13 cellular contexts compared by ENCODE assay signal in genomic region chr4:99679204-99679603, GRCh38. TPM values are rescaled to one million over a fixed set of nuclear protein-coding genes. Genes with fewer than 3 reads are reported as not detected.
A peak's percentile ranks its signal among the peaks of the same experiment; 100 is the strongest.
DNase-seq lines count a peak whose midpoint lies in the region; TF ChIP-seq lines count a peak whose summit lies in the region.
"Had no signal": no experiment of that assay in that cellular context is flagged by ENCODE, and none has a peak within 500 bp of the region (broad histone marks: within the 10 kb centered on the region; RNA-seq: fewer than 3 reads in every experiment).

No MANE protein-coding gene starts in this region.

- peaks cover 6% of the 10 kb centered on the region for H3K4me1 Mint-ChIP-seq in neural progenitor cell
- H3K4me1 Mint-ChIP-seq in activated T-helper 1 cell treated with anti-CD3 and anti-CD28 coated beads, Interleukin-12 subunit alpha, Interleukin-12 subunit beta, Interleukin-2, Interleukin-4 antibody, amounts not matched to agents 30 ng/mL and 10 ng/mL and 1 ng/mL, durations not matched to agents 14 hours and 24 hours and 36 hours (ENCODE audit: low read depth): no peaks in the 10 kb centered on the region
- H3K4me1 Mint-ChIP-seq: activated CD8-positive, alpha-beta memory T cell treated with anti-CD3 and anti-CD28 coated beads, Interleukin-2, amount 10 ng/mL, durations not matched to agents 7 days and 5 days had no signal

- no peaks in the 10 kb centered on the region for H3F3A ChIP-seq in neural progenitor cell (ENCODE audit: low read depth)

- no peaks in the 10 kb centered on the region for H3K4me1 ChIP-seq in neural progenitor cell
- H3K4me1 ChIP-seq: upper lobe of right lung had no signal

- no peaks in the 10 kb centered on the region for H3K79me2 ChIP-seq in neural progenitor cell (ENCODE audit: low read depth)

- no peak overlapping the region for H3K27ac ChIP-seq in neural progenitor cell
- H3K27ac ChIP-seq: C4-2B, upper lobe of right lung had no signal

- no peaks in the 10 kb centered on the region for H3K36me3 Mint-ChIP-seq in neural progenitor cell
- no peaks in the 10 kb centered on the region for H3K36me3 Mint-ChIP-seq in activated T-helper 1 cell treated with anti-CD3 and anti-CD28 coated beads, Interleukin-12 subunit alpha, Interleukin-12 subunit beta, Interleukin-2, Interleukin-4 antibody, amounts not matched to agents 30 ng/mL and 10 ng/mL and 1 ng/mL, durations not matched to agents 14 hours and 24 hours and 36 hours (ENCODE audit: low read depth)
- H3K36me3 Mint-ChIP-seq: activated CD8-positive, alpha-beta memory T cell treated with anti-CD3 and anti-CD28 coated beads, Interleukin-2, amount 10 ng/mL, durations not matched to agents 7 days and 5 days; mesothelial cell of epicardium had no signal

- H3K27me3 Mint-ChIP-seq in neural progenitor cell (ENCODE audit: insufficient read depth, low read depth): no peaks in the 10 kb centered on the region
- H3K27me3 Mint-ChIP-seq in activated T-helper 1 cell treated with anti-CD3 and anti-CD28 coated beads, Interleukin-12 subunit alpha, Interleukin-12 subunit beta, Interleukin-2, Interleukin-4 antibody, amounts not matched to agents 30 ng/mL and 10 ng/mL and 1 ng/mL, durations not matched to agents 14 hours and 24 hours and 36 hours (ENCODE audit: insufficient read depth): peaks cover 4% of the 10 kb centered on the region

- no peak overlapping the region for H3K9ac ChIP-seq in neural progenitor cell

- peak overlapping the region; percentile 77 for H3K27ac Mint-ChIP-seq in neural progenitor cell
- no peak overlapping the region for H3K27ac Mint-ChIP-seq in activated T-helper 1 cell treated with anti-CD3 and anti-CD28 coated beads, Interleukin-12 subunit alpha, Interleukin-12 subunit beta, Interleukin-2, Interleukin-4 antibody, amounts not matched to agents 30 ng/mL and 10 ng/mL and 1 ng/mL, durations not matched to agents 14 hours and 24 hours and 36 hours
- H3K27ac Mint-ChIP-seq: activated CD8-positive, alpha-beta memory T cell treated with anti-CD3 and anti-CD28 coated beads, Interleukin-2, amount 10 ng/mL, durations not matched to agents 7 days and 5 days; mesothelial cell of epicardium had no signal

- DNase-seq in DMS79 treated with DMSO at 0.1 percent for 48 hours (lab: John Stamatoyannopoulos, UW): peak; percentile 54
- peak; percentile 52 for DNase-seq in NCI-H2196 treated with DMSO at 0.1 percent for 48 hours (lab: John Stamatoyannopoulos, UW; ENCODE audit: unreplicated experiment)
- DNase-seq in epithelial cell of esophagus (ENCODE audit: low read depth): no peak
- no peak for DNase-seq in neural progenitor cell (ENCODE audit: low spot score)
- no peak for DNase-seq in H7
- no peak for DNase-seq in GM13976 (ENCODE audit: low spot score)
- DNase-seq in UCSD-AML1 (lab: John Stamatoyannopoulos, UW; ENCODE audit: unreplicated experiment): no peak
- DNase-seq in activated T-helper 1 cell treated with anti-CD3 and anti-CD28 coated beads, Interleukin-12 subunit alpha, Interleukin-12 subunit beta, Interleukin-2, Interleukin-4 antibody, amounts not matched to agents 30 ng/mL and 10 ng/mL and 1 ng/mL, durations not matched to agents 14 hours and 24 hours and 36 hours (ENCODE audit: low spot score): no peak
- DNase-seq: activated CD8-positive, alpha-beta memory T cell treated with anti-CD3 and anti-CD28 coated beads, Interleukin-2, amount 10 ng/mL, durations not matched to agents 7 days and 5 days; T-helper 9 cell; upper lobe of right lung had no signal

- H3K4me3 ChIP-seq in epithelial cell of esophagus (ENCODE audit: low read length) (no peak overlapping the region), neural progenitor cell (no peak overlapping the region), H7 (ENCODE audit: insufficient read depth, low read depth, low read length) (no peak overlapping the region)
- H3K4me3 ChIP-seq: upper lobe of right lung had no signal

- intact Hi-C loops in activated T-helper 1 cell treated with anti-CD3 and anti-CD28 coated beads, Interleukin-12 subunit alpha, Interleukin-12 subunit beta, Interleukin-2, Interleukin-4 antibody, amounts not matched to agents 30 ng/mL and 10 ng/mL and 1 ng/mL, durations not matched to agents 14 hours and 24 hours and 36 hours (cut with micrococcal nuclease): no loop called here

- in situ Hi-C loops in GM13976 (cut with MboI; ENCODE audit: low sequenced_read_pairs, unreplicated experiment): no loop called here

- no peaks in the 10 kb centered on the region for H4K20me1 ChIP-seq in neural progenitor cell (ENCODE audit: low read depth)

- H3K9me3 ChIP-seq in neural progenitor cell (ENCODE audit: low read depth): no peaks in the 10 kb centered on the region
- H3K9me3 ChIP-seq: upper lobe of right lung had no signal

- TF ChIP-seq CTCF in epithelial cell of esophagus (IDR thresholded peaks at IDR 0.05; ENCODE audit: insufficient read depth, low read depth, low read length, missing control alignments) (peak; percentile 41), neural progenitor cell (IDR thresholded peaks at IDR 0.05) (no peak), GM13976 (IDR thresholded peaks at IDR 0.05; ENCODE audit: borderline replicate concordance, control extremely low read depth, extremely low read depth, insufficient read depth, missing control alignments) (no peak)

- H3K4me3 Mint-ChIP-seq in neural progenitor cell: no peak overlapping the region
- no peak overlapping the region for H3K4me3 Mint-ChIP-seq in activated T-helper 1 cell treated with anti-CD3 and anti-CD28 coated beads, Interleukin-12 subunit alpha, Interleukin-12 subunit beta, Interleukin-2, Interleukin-4 antibody, amounts not matched to agents 30 ng/mL and 10 ng/mL and 1 ng/mL, durations not matched to agents 14 hours and 24 hours and 36 hours
- H3K4me3 Mint-ChIP-seq: activated CD8-positive, alpha-beta memory T cell treated with anti-CD3 and anti-CD28 coated beads, Interleukin-2, amount 10 ng/mL, durations not matched to agents 7 days and 5 days; mesothelial cell of epicardium had no signal

- no peaks in the 10 kb centered on the region for H3K36me3 ChIP-seq in neural progenitor cell
- no peaks in the 10 kb centered on the region for H3K36me3 ChIP-seq in H7 (replicated peaks; ENCODE audit: control insufficient read depth, insufficient read depth, low read length)
- H3K36me3 ChIP-seq: upper lobe of right lung had no signal

- no peak overlapping the region for H2AFZ ChIP-seq in neural progenitor cell (replicated peaks)

- H3K9me3 Mint-ChIP-seq in neural progenitor cell: peaks cover 3% of the 10 kb centered on the region
- H3K9me3 Mint-ChIP-seq in activated T-helper 1 cell treated with anti-CD3 and anti-CD28 coated beads, Interleukin-12 subunit alpha, Interleukin-12 subunit beta, Interleukin-2, Interleukin-4 antibody, amounts not matched to agents 30 ng/mL and 10 ng/mL and 1 ng/mL, durations not matched to agents 14 hours and 24 hours and 36 hours: no peaks in the 10 kb centered on the region

- H3K4me2 ChIP-seq in neural progenitor cell: no peak overlapping the region

- no peaks in the 10 kb centered on the region for H3K27me3 ChIP-seq in neural progenitor cell
- no peaks in the 10 kb centered on the region for H3K27me3 ChIP-seq in H7 (ENCODE audit: control insufficient read depth, insufficient read depth, low read length)
- H3K27me3 ChIP-seq: upper lobe of right lung had no signal

RNA-seq across cellular contexts. Expression of gene C4orf54, which starts 21.6 kb away (rescaled TPM):
- total RNA-seq in neural progenitor cell (ENCODE audit: low replicate concordance): not detected in 2 replicates
- total RNA-seq in H7 (2014; rRNA removed; shearing (Covaris generic)): not detected in 2 replicates
- not detected in 2 replicates for total RNA-seq in activated T-helper 1 cell treated with anti-CD3 and anti-CD28 coated beads, Interleukin-12 subunit alpha, Interleukin-12 subunit beta, Interleukin-2, Interleukin-4 antibody, amounts not matched to agents 30 ng/mL and 10 ng/mL and 1 ng/mL, durations not matched to agents 14 hours and 24 hours and 36 hours
- total RNA-seq: activated CD8-positive, alpha-beta memory T cell treated with anti-CD3 and anti-CD28 coated beads, Interleukin-2, amount 10 ng/mL, durations not matched to agents 7 days and 5 days; upper lobe of right lung had no signal

Comparison
In these comparisons a context has a peak if more than half of its experiments do, and no peak if none do; other contexts are left out.
1. DNase-seq: peak in DMS79 treated with DMSO at 0.1 percent for 48 hours (single experiment) and NCI-H2196 treated with DMSO at 0.1 percent for 48 hours (single experiment); none in epithelial cell of esophagus (single experiment), neural progenitor cell (single experiment), H7 (single experiment), GM13976 (single experiment), UCSD-AML1 (single experiment) and activated T-helper 1 cell treated with anti-CD3 and anti-CD28 coated beads, Interleukin-12 subunit alpha, Interleukin-12 subunit beta, Interleukin-2, Interleukin-4 antibody, amounts not matched to agents 30 ng/mL and 10 ng/mL and 1 ng/mL, durations not matched to agents 14 hours and 24 hours and 36 hours (single experiment).